Comparison of ENCODE assay signal across 20 cellular contexts in the genomic region with DNA sequence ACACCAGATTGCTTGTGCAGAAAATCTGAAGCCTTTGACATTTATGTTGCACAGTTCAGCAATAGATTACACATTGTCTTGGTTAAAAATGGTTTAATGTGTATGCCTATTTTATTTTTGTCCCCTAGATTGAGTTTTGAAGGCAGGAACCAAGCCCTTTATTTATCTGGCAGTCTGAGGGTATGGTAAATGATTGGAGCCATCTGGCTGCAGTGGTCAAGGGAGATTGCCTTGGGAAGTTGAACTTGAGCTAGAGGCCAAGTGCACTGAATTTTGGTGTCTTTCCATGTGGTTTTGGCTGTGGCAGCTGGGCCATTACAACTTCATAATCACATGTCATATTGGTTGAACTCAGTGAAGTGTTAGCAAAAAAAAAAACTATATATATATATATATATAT. TPM values are rescaled to one million over a fixed set of nuclear protein-coding genes. Genes with fewer than 3 reads are reported as not detected.
DNase-seq lines count a peak whose midpoint lies in the region; ATAC-seq and TF ChIP-seq lines count a peak whose summit lies in the region.
"Had no signal": no experiment of that assay in that cellular context is flagged by ENCODE, and none has a peak within 500 bp of the region (broad histone marks: within the 10 kb centered on the region; RNA-seq: fewer than 3 reads in every experiment).

No MANE protein-coding gene starts in this region.

- H3K9me2 ChIP-seq in hepatocyte (replicated peaks; ENCODE audit: insufficient read depth), result no peaks in the 10 kb centered on the region

- H3K4me3 ChIP-seq in adipocyte (ENCODE audit: low read length) (peak overlapping the region; percentile 55), hepatocyte (no peak overlapping the region)
- H3K4me3 ChIP-seq: A549, GM23248, HAP-1 had no signal

- H3K27me3 Mint-ChIP-seq in CD4-positive, alpha-beta T cell, result peaks cover 30% of the 10 kb centered on the region

- H2AFZ ChIP-seq in hepatocyte, result no peak overlapping the region
- H2AFZ ChIP-seq: GM23248 had no signal

- no peak overlapping the region for H3K4me3 Mint-ChIP-seq in CD4-positive, alpha-beta T cell
- H3K4me3 Mint-ChIP-seq: CD14-positive monocyte had no signal

- peaks cover 9% of the 10 kb centered on the region for H3K36me3 ChIP-seq in adipocyte (ENCODE audit: control insufficient read depth, insufficient read depth, low read length, severe bottlenecking)
- H3K36me3 ChIP-seq in hepatocyte (replicated peaks; ENCODE audit: insufficient read depth, low read depth), result no peaks in the 10 kb centered on the region
- H3K36me3 ChIP-seq: HAP-1 had no signal

- H3K27ac ChIP-seq in hepatocyte, result peak overlapping the region; percentile 4
- no peak overlapping the region for H3K27ac ChIP-seq in CD4-positive, alpha-beta T cell (ENCODE audit: low read depth, low read length)
- H3K27ac ChIP-seq: A549, GM23248 had no signal

- ATAC-seq in CD4-positive, alpha-beta T cell (ENCODE audit: poor library complexity), result no peak
- ATAC-seq: A549 had no signal

- intact Hi-C loops in CD4-positive, alpha-beta T cell (cut with DNase I, micrococcal nuclease), result no loop called here

- H3K9ac ChIP-seq in adipocyte (ENCODE audit: low read length), result peak overlapping the region; percentile 40
- H3K9ac ChIP-seq: GM23248 had no signal

- H4K20me1 ChIP-seq in hepatocyte (ENCODE audit: insufficient read depth, poor library complexity, severe bottlenecking), result no peaks in the 10 kb centered on the region

- CTCF ChIA-PET in CD4-positive, alpha-beta T cell (lab: Charles Lee), result no interaction called here

- H3K4me1 Mint-ChIP-seq in CD4-positive, alpha-beta T cell (ENCODE audit: low read depth), result no peaks in the 10 kb centered on the region
- H3K4me1 Mint-ChIP-seq: CD14-positive monocyte had no signal

- peaks cover 76% of the 10 kb centered on the region for H3K79me2 ChIP-seq in hepatocyte

- H3K27ac Mint-ChIP-seq in CD4-positive, alpha-beta T cell, result no peak overlapping the region
- H3K27ac Mint-ChIP-seq: CD14-positive monocyte had no signal

- no peak overlapping the region for H3K4me2 ChIP-seq in hepatocyte
- H3K4me2 ChIP-seq: A549 had no signal

- POLR2A ChIA-PET in CD4-positive, alpha-beta T cell (lab: Charles Lee), result no interaction called here

- no peaks in the 10 kb centered on the region for H3K9me3 Mint-ChIP-seq in CD4-positive, alpha-beta T cell
- H3K9me3 Mint-ChIP-seq: CD14-positive monocyte had no signal

- peak; percentile 63 for DNase-seq in AG08395 (ENCODE audit: low spot score)
- peak; percentile 22 for DNase-seq in EH (ENCODE audit: low read depth)
- peak; percentile 30 for DNase-seq in adipocyte (ENCODE audit: low read depth)
- no peak for DNase-seq in hepatocyte (ENCODE audit: low spot score)
- no peak for DNase-seq in T-helper 9 cell
- DNase-seq in NCI-H146 (lab: John Stamatoyannopoulos, UW), result no peak
- DNase-seq in CD4-positive, alpha-beta T cell, result no peak
- DNase-seq: COR-L47, DMS 273 treated with DMSO at 0.1 percent for 48 hours, DND-41, NCI-H1105 treated with DMSO at 0.1 percent for 48 hours, NCI-H1694 treated with DMSO at 0.1 percent for 48 hours, NCI-H226, NCI-H524, NCI-H82, OCI-M1 had no signal

- no peaks in the 10 kb centered on the region for H3K36me3 Mint-ChIP-seq in CD4-positive, alpha-beta T cell (ENCODE audit: low read depth)
- H3K36me3 Mint-ChIP-seq: CD14-positive monocyte had no signal

- H3K4me1 ChIP-seq in adipocyte (ENCODE audit: control insufficient read depth, insufficient read depth, low read length) (peaks cover 59% of the 10 kb centered on the region), hepatocyte (ENCODE audit: insufficient read depth) (peaks cover 14% of the 10 kb centered on the region)
- H3K4me1 ChIP-seq: A549, HAP-1 had no signal

- H3K27me3 ChIP-seq in adipocyte (replicated peaks; ENCODE audit: control insufficient read depth, insufficient read depth, low read length) (no peaks in the 10 kb centered on the region), hepatocyte (no peaks in the 10 kb centered on the region)
- no peaks in the 10 kb centered on the region for H3K27me3 ChIP-seq in CD4-positive, alpha-beta T cell (ENCODE audit: control insufficient read depth, insufficient read depth, low read length)

- no peaks in the 10 kb centered on the region for H3K9me3 ChIP-seq in adipocyte (ENCODE audit: control insufficient read depth, low read length)
- H3K9me3 ChIP-seq in hepatocyte (ENCODE audit: low read depth), result no peaks in the 10 kb centered on the region
- no peaks in the 10 kb centered on the region for H3K9me3 ChIP-seq in CD4-positive, alpha-beta T cell (ENCODE audit: control insufficient read depth, low read length)
- H3K9me3 ChIP-seq: A549, HAP-1 had no signal

- no peak for TF ChIP-seq CTCF in hepatocyte (IDR thresholded peaks at IDR 0.05; ENCODE audit: poor library complexity)
- no peak for TF ChIP-seq CTCF in CD4-positive, alpha-beta T cell (IDR thresholded peaks at IDR 0.05)

RNA-seq across cellular contexts. Expression of a gene that starts 23.4 kb away (rescaled TPM):
- total RNA-seq in hepatocyte, result 16.2 and 19.8 TPM in 2 replicates
- 11.1 and 14.5 TPM in 2 replicates for polyA plus RNA-seq in hepatocyte
- under 1 TPM; 0.16 to 0.64 TPM for total RNA-seq in CD4-positive, alpha-beta T cell

Comparison
In these comparisons a context has a peak if more than half of its experiments do, and no peak if none do; other contexts are left out.
1. DNase-seq: peak in AG08395 (single experiment), EH (single experiment) and adipocyte (single experiment); none in hepatocyte (single experiment), T-helper 9 cell (single experiment), NCI-H146 (single experiment) and CD4-positive, alpha-beta T cell (0 of 10).
2. RNA of a gene that starts 23.4 kb away (total RNA-seq): 16.2 to 19.8 TPM in hepatocyte; 0.16 to 0.64 TPM in CD4-positive, alpha-beta T cell; every median in the first group is over 10 times any median in the second.